ENCODE assay signal across 8 cellular contexts in genomic region chr17:29588561-29589411, GRCh38. TPM values are rescaled to one million over a fixed set of nuclear protein-coding genes. Genes with fewer than 3 reads are reported as not detected.
DNase-seq lines count a peak whose midpoint lies in the region; ATAC-seq and TF ChIP-seq lines count a peak whose summit lies in the region.

No MANE protein-coding gene starts in this region.

- H2AFZ ChIP-seq in HCT116 (ENCODE audit: low read depth, low read length, poor library complexity, severe bottlenecking), result no peak overlapping the region

- TF ChIP-seq POLR2A in HCT116 (IDR thresholded peaks at IDR 0.05; ENCODE audit: borderline replicate concordance, extremely low read depth, insufficient read depth, insufficient read length), result no peak

- H3K9me3 ChIP-seq in HCT116 (ENCODE audit: control insufficient read depth in 1 of 2, insufficient read depth in 1 of 2, low read depth in 1 of 2, low read length in 2 of 2), result no peaks in the 10 kb centered on the region

- CTCF ChIA-PET in HCT116 (lab: Charles Lee), result no interaction called here

- H3K4me3 ChIP-seq in GM06990 (replicated peaks; ENCODE audit: low read depth, low read length) (peak overlapping the region; percentile 72), HCT116 (replicated peaks in 1 of 2; ENCODE audit: low read depth in 1 of 2, low read length in 2 of 2) (peak overlapping the region; percentile 86 to 96), rectal smooth muscle tissue (ENCODE audit: low read length) (peak overlapping the region; percentile 85)

- intact Hi-C loops in HCT116 (cut with micrococcal nuclease) (no loop called here), head of caudate nucleus (cut with DNase I) (no loop called here)

- RAD21 ChIA-PET in HCT116 (lab: Charles Lee; ENCODE audit: low non-redundant PET in 1 of 2, low total read pairs in 2 of 2, uncharacterized antibody in 2 of 2, unreplicated experiment in 2 of 2), result no interaction called here

- peaks cover 55% of the 10 kb centered on the region for H3K79me2 ChIP-seq in HCT116 (ENCODE audit: insufficient read depth, low read length)

- ATAC-seq in HCT116, result peak; percentile 6; the same call in 1 of the 2 replicates

- no peaks in the 10 kb centered on the region for H4K20me1 ChIP-seq in HCT116 (ENCODE audit: insufficient read depth)

- no peak for TF ChIP-seq RAD21 in HCT116 (IDR thresholded peaks at IDR 0.05; ENCODE audit: low read depth)

- H3K9ac ChIP-seq in HCT116 (ENCODE audit: low read length) (peak overlapping the region; percentile 83), rectal smooth muscle tissue (ENCODE audit: low read length) (peak overlapping the region; percentile 67)

- TF ChIP-seq CTCF in GM06990 (IDR thresholded peaks at IDR 0.05; ENCODE audit: insufficient read depth, low read length, poor library complexity, severe bottlenecking), result no peak
- TF ChIP-seq CTCF in HCT116 (IDR thresholded peaks at IDR 0.05 in 2 of 3, conservative IDR thresholded peaks at IDR 0.05 in 1 of 3; ENCODE audit: borderline replicate concordance in 1 of 3, insufficient read depth in 1 of 3, low read depth in 2 of 3, low read length in 2 of 3), result no peak

- H3K27ac ChIP-seq in HCT116 (ENCODE audit: low read depth, low read length) (peak overlapping the region; percentile 94), rectal smooth muscle tissue (ENCODE audit: low read depth, low read length) (peak overlapping the region; percentile 64)

- H3K4me2 ChIP-seq in HCT116 (ENCODE audit: low read length), result peak overlapping the region; percentile 93

- no peaks in the 10 kb centered on the region for H3K9me2 ChIP-seq in HCT116 (ENCODE audit: insufficient read depth)

- H3K27me3 ChIP-seq in GM06990 (replicated peaks; ENCODE audit: control insufficient read depth, insufficient read depth, low read length), result no peaks in the 10 kb centered on the region
- no peaks in the 10 kb centered on the region for H3K27me3 ChIP-seq in HCT116 (ENCODE audit: insufficient read depth, low read length)
- H3K27me3 ChIP-seq in rectal smooth muscle tissue (ENCODE audit: control insufficient read depth, insufficient read depth, low read length), result no peaks in the 10 kb centered on the region

- peaks cover 33 to 73% of the 10 kb centered on the region in 2 experiments for H3K4me1 ChIP-seq in HCT116 (ENCODE audit: control insufficient read depth in 1 of 2, insufficient read depth in 2 of 2, low read length in 2 of 2)
- H3K4me1 ChIP-seq in rectal smooth muscle tissue (ENCODE audit: control insufficient read depth, insufficient read depth, low read length), result peaks cover 30% of the 10 kb centered on the region

- H3K36me3 ChIP-seq in GM06990 (ENCODE audit: control insufficient read depth, insufficient read depth, low read length) (no peaks in the 10 kb centered on the region; the same call in 1 of the 2 replicates), HCT116 (ENCODE audit: control insufficient read depth in 1 of 2, insufficient read depth in 2 of 2, low read length in 2 of 2) (no peaks in the 10 kb centered on the region), rectal smooth muscle tissue (ENCODE audit: control insufficient read depth, insufficient read depth, low read length) (no peaks in the 10 kb centered on the region)

- peak; percentile 59 for DNase-seq in GM06990 (ENCODE audit: extremely low read depth, insufficient read length)
- DNase-seq in HCT116 (ENCODE audit: low read depth, low spot score), result no peak
- peak; percentile 4 for DNase-seq in NCI-H345 treated with DMSO at 0.1 percent for 48 hours (lab: John Stamatoyannopoulos, UW; ENCODE audit: unreplicated experiment)
- peak; percentile 51 for DNase-seq in activated gamma-delta T cell treated with Interleukin-2 at 50 U/mL for 16 hours
- peak in 29 of 42 donors; percentile 55 to 82 (median 65) for DNase-seq in head of caudate nucleus
- no peak for DNase-seq in KG1 (lab: John Stamatoyannopoulos, UW)
- no peak for DNase-seq in NCI-H2029 (lab: John Stamatoyannopoulos, UW)

- BruUV-seq in HCT116 (replicated peaks; lab: Mats Ljungman, UMichigan), result no TSS peak

- POLR2A ChIA-PET in HCT116 (lab: Charles Lee), result interaction anchor here (0.6 kb wide), 1 partner anchor 412 kb away, joined by 3 read pairs; no protein-coding TSS in a partner anchor

TF ChIP-seq in HCT116, 20 proteins besides CTCF, POLR2A, EP300 and RAD21:
- TF ChIP-seq, protein P1, sequence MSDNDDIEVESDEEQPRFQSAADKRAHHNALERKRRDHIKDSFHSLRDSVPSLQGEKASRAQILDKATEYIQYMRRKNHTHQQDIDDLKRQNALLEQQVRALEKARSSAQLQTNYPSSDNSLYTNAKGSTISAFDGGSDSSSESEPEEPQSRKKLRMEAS (IDR thresholded peaks at IDR 0.05), result no peak
- TF ChIP-seq ZFX (IDR thresholded peaks at IDR 0.05), result peak; percentile 71

RNA-seq across cellular contexts. Expression of gene GIT1, which starts 0.7 kb away (rescaled TPM):
- total RNA-seq in HCT116 (2021; ENCODE audit: unreplicated experiment), result 76.5 TPM
- 55.6 and 64.3 TPM in 2 replicates for polyA plus RNA-seq in HCT116 (2012)

RNA-seq across cellular contexts. Expression of gene ANKRD13B, which starts 4.1 kb away (rescaled TPM):
- 27.4 TPM for total RNA-seq in HCT116 (2021; ENCODE audit: unreplicated experiment)
- polyA plus RNA-seq in HCT116 (2012), result 11.6 and 11.9 TPM in 2 replicates

RNA-seq across cellular contexts. Expression of gene TP53I13, which starts 20.3 kb away (rescaled TPM):
- total RNA-seq in HCT116 (2021; ENCODE audit: unreplicated experiment), result 33.3 TPM
- polyA plus RNA-seq in HCT116 (2012), result 41.7 and 44.9 TPM in 2 replicates

RNA-seq across cellular contexts. Expression of gene ABHD15, which starts 21.9 kb away (rescaled TPM):
- total RNA-seq in HCT116 (2021; ENCODE audit: unreplicated experiment), result 8.2 TPM
- polyA plus RNA-seq in HCT116 (2012), result 4.9 and 5.1 TPM in 2 replicates

RNA-seq across cellular contexts. Expression of gene CORO6, which starts 33.9 kb away (rescaled TPM):
- 8.7 TPM for total RNA-seq in HCT116 (2021; ENCODE audit: unreplicated experiment)
- polyA plus RNA-seq in HCT116 (2012), result 9.3 and 11.9 TPM in 2 replicates

Comparison
In these comparisons a context has a peak if more than half of its experiments do, and no peak if none do; other contexts are left out.
1. DNase-seq: peak in GM06990 (single experiment), NCI-H345 treated with DMSO at 0.1 percent for 48 hours (single experiment), activated gamma-delta T cell treated with Interleukin-2 at 50 U/mL for 16 hours (single experiment) and head of caudate nucleus (29 of 42); none in HCT116 (single experiment), KG1 (single experiment) and NCI-H2029 (single experiment).
2. Peak in every context shown above with its lines, with median percentiles within 50 percentile points of each other: H3K4me3 ChIP-seq.